Comparison of ENCODE assay signal across 14 cellular contexts in genomic region chr22:39401301-39401631, GRCh38. TPM values are rescaled to one million over a fixed set of nuclear protein-coding genes. Genes with fewer than 3 reads are reported as not detected.
DNase-seq lines count a peak whose midpoint lies in the region; ATAC-seq lines count a peak whose summit lies in the region.
"Had no signal": no experiment of that assay in that cellular context is flagged by ENCODE, and none has a peak within 500 bp of the region (broad histone marks: within the 10 kb centered on the region; RNA-seq: fewer than 3 reads in every experiment).

No MANE protein-coding gene starts in this region.

- no peak for ATAC-seq in activated T-cell treated with anti-CD3 and anti-CD28 coated beads, Interleukin-2, amount 50 U/mL, for 4 hours
- no peak for ATAC-seq in T-helper 17 cell
- no peak for ATAC-seq in stimulated activated effector memory CD8-positive, alpha-beta T cell treated with anti-CD3 and anti-CD28 coated beads, Interleukin-12 subunit alpha, Interleukin-12 subunit beta, amount 100 ng/mL, for 72 hours
- ATAC-seq in activated CD4-positive, CD25-positive, alpha-beta regulatory T cell treated with anti-CD3 and anti-CD28 coated beads, Interleukin-2, amount 50 U/mL, for 24 hours: no peak
- ATAC-seq: heart right ventricle, left colon, SK-N-SH treated with all-trans-retinoic acid at 6 μM for 48 hours had no signal

- H3K4me3 Mint-ChIP-seq in activated T-cell treated with anti-CD3 and anti-CD28 coated beads, Interleukin-2, amount 50 U/mL, for 4 hours: peak overlapping the region; percentile 90
- H3K4me3 Mint-ChIP-seq in T-helper 17 cell: peak overlapping the region; percentile 15
- H3K4me3 Mint-ChIP-seq in immature natural killer cell: peak overlapping the region; percentile 66 to 93 (median 83)
- H3K4me3 Mint-ChIP-seq in stimulated activated effector memory CD8-positive, alpha-beta T cell treated with anti-CD3 and anti-CD28 coated beads, Interleukin-12 subunit alpha, Interleukin-12 subunit beta, amount 100 ng/mL, for 72 hours: peak overlapping the region; percentile 86

- H3K9me3 ChIP-seq in T-helper 17 cell (ENCODE audit: control insufficient read depth, low read length, poor library complexity, severe bottlenecking): no peaks in the 10 kb centered on the region
- H3K9me3 ChIP-seq: heart right ventricle, thyroid gland had no signal

- peaks cover 36% of the 10 kb centered on the region for H3K4me1 Mint-ChIP-seq in activated T-cell treated with anti-CD3 and anti-CD28 coated beads, Interleukin-2, amount 50 U/mL, for 4 hours (ENCODE audit: low read depth)
- H3K4me1 Mint-ChIP-seq in T-helper 17 cell (peaks cover 27% of the 10 kb centered on the region), immature natural killer cell (peaks cover 33 to 34% of the 10 kb centered on the region in 2 donors)
- H3K4me1 Mint-ChIP-seq in stimulated activated effector memory CD8-positive, alpha-beta T cell treated with anti-CD3 and anti-CD28 coated beads, Interleukin-12 subunit alpha, Interleukin-12 subunit beta, amount 100 ng/mL, for 72 hours: peaks cover 37% of the 10 kb centered on the region

- no peak overlapping the region for H3K27ac Mint-ChIP-seq in T-helper 17 cell
- peak overlapping the region in 4 of 6 donors; percentile 34 to 77 (median 48) for H3K27ac Mint-ChIP-seq in immature natural killer cell
- peak overlapping the region; percentile 94 for H3K27ac Mint-ChIP-seq in stimulated activated effector memory CD8-positive, alpha-beta T cell treated with anti-CD3 and anti-CD28 coated beads, Interleukin-12 subunit alpha, Interleukin-12 subunit beta, amount 100 ng/mL, for 72 hours

- no peaks in the 10 kb centered on the region for H3K27me3 Mint-ChIP-seq in activated T-cell treated with anti-CD3 and anti-CD28 coated beads, Interleukin-2, amount 50 U/mL, for 4 hours (ENCODE audit: low read depth)
- no peaks in the 10 kb centered on the region for H3K27me3 Mint-ChIP-seq in T-helper 17 cell
- H3K27me3 Mint-ChIP-seq in immature natural killer cell (ENCODE audit: low read depth in 3 of 3): peaks cover 2 to 10% (median 7%) of the 10 kb centered on the region in 3 donors

- no peak for DNase-seq in activated T-cell treated with anti-CD3 and anti-CD28 coated beads, Interleukin-2, amount 50 U/mL, for 4 hours
- DNase-seq in activated T-cell treated with anti-CD3 and anti-CD28 coated beads, Interleukin-2, amount 50 U/mL, for 48 hours: no peak
- DNase-seq in T-helper 17 cell (no peak), immature natural killer cell (no peak), NCI-H526 (lab: John Stamatoyannopoulos, UW) (no peak), NCI-H1436 treated with DMSO at 0.1 percent for 48 hours (lab: John Stamatoyannopoulos, UW) (no peak)
- DNase-seq in stimulated activated effector memory CD8-positive, alpha-beta T cell treated with anti-CD3 and anti-CD28 coated beads, Interleukin-12 subunit alpha, Interleukin-12 subunit beta, amount 100 ng/mL, for 72 hours (ENCODE audit: low spot score in 2 of 2): no peak
- DNase-seq: DMS53, heart right ventricle, NCI-H2227 treated with DMSO at 0.1 percent for 48 hours, thyroid gland had no signal

- peaks cover 11% of the 10 kb centered on the region for H3K36me3 Mint-ChIP-seq in activated T-cell treated with anti-CD3 and anti-CD28 coated beads, Interleukin-2, amount 50 U/mL, for 4 hours (ENCODE audit: insufficient read depth)
- H3K36me3 Mint-ChIP-seq in T-helper 17 cell (ENCODE audit: low read depth): peaks cover 3% of the 10 kb centered on the region
- H3K36me3 Mint-ChIP-seq in immature natural killer cell: peaks cover 4 to 20% (median 8%) of the 10 kb centered on the region in 3 donors
- peaks cover 24% of the 10 kb centered on the region for H3K36me3 Mint-ChIP-seq in stimulated activated effector memory CD8-positive, alpha-beta T cell treated with anti-CD3 and anti-CD28 coated beads, Interleukin-12 subunit alpha, Interleukin-12 subunit beta, amount 100 ng/mL, for 72 hours

- no peaks in the 10 kb centered on the region for H3K9me3 Mint-ChIP-seq in activated T-cell treated with anti-CD3 and anti-CD28 coated beads, Interleukin-2, amount 50 U/mL, for 4 hours
- no peaks in the 10 kb centered on the region for H3K9me3 Mint-ChIP-seq in immature natural killer cell
- H3K9me3 Mint-ChIP-seq in stimulated activated effector memory CD8-positive, alpha-beta T cell treated with anti-CD3 and anti-CD28 coated beads, Interleukin-12 subunit alpha, Interleukin-12 subunit beta, amount 100 ng/mL, for 72 hours: no peaks in the 10 kb centered on the region

RNA-seq across cellular contexts. Expression of gene TAB1, which starts 1.7 kb away (rescaled TPM):
- total RNA-seq in activated T-cell treated with anti-CD3 and anti-CD28 coated beads, Interleukin-2, amount 50 U/mL, for 4 hours: 10 to 100 TPM; 20.0 to 24.8 (median 23.7) TPM
- 10 to 100 TPM; 22.0 to 23.6 TPM for total RNA-seq in T-helper 17 cell
- 1 to 10 TPM in 2 of 3 donors, under 1 TPM in 1; 0.89 to 3.5 (median 2.0) TPM for polyA plus RNA-seq in immature natural killer cell

RNA-seq across cellular contexts. Expression of gene SYNGR1, which starts 51.5 kb away (rescaled TPM):
- total RNA-seq in activated T-cell treated with anti-CD3 and anti-CD28 coated beads, Interleukin-2, amount 50 U/mL, for 4 hours: 1 to 10 TPM in 2 of 3 donors, under 1 TPM in 1; 0.43 to 1.4 (median 1.2) TPM
- total RNA-seq in T-helper 17 cell: 1 to 10 TPM in 1 of 2 donors, under 1 TPM in 1; 0.47 to 1.1 TPM
- polyA plus RNA-seq in immature natural killer cell: 10 to 100 TPM; 24.5 to 49.5 (median 27.0) TPM

RNA-seq across cellular contexts. Expression of gene MGAT3, which starts 55.5 kb away (rescaled TPM):
- total RNA-seq in activated T-cell treated with anti-CD3 and anti-CD28 coated beads, Interleukin-2, amount 50 U/mL, for 4 hours: under 1 TPM; 0.30 to 0.90 (median 0.40) TPM
- under 1 TPM; 0.25 to 0.96 TPM for total RNA-seq in T-helper 17 cell
- not detected for polyA plus RNA-seq in immature natural killer cell

Comparison
In these comparisons a context has a peak if more than half of its experiments do, and no peak if none do; other contexts are left out.
1. H3K4me3 Mint-ChIP-seq: peak in every context shown above with its lines; median percentile 90 in activated T-cell treated with anti-CD3 and anti-CD28 coated beads, Interleukin-2, amount 50 U/mL, for 4 hours; 86 in stimulated activated effector memory CD8-positive, alpha-beta T cell treated with anti-CD3 and anti-CD28 coated beads, Interleukin-12 subunit alpha, Interleukin-12 subunit beta, amount 100 ng/mL, for 72 hours; 83 in immature natural killer cell; 15 in T-helper 17 cell.